In genomic region chr13:30145709-30146367, GRCh38 we compare ENCODE assay signal across 10 cellular contexts.
A peak's percentile ranks its signal among the peaks of the same experiment; 100 is the strongest.
DNase-seq lines count a peak whose midpoint lies in the region; ATAC-seq, FAIRE-seq and TF ChIP-seq lines count a peak whose summit lies in the region.
"Had no signal": no experiment of that assay in that cellular context is flagged by ENCODE, and none has a peak within 500 bp of the region (broad histone marks: within the 10 kb centered on the region; RNA-seq: fewer than 3 reads in every experiment).

No MANE protein-coding gene starts in this region.

- peak overlapping the region; percentile 84 to 97 for H3K27ac Mint-ChIP-seq in activated naive CD4-positive, alpha-beta T cell treated with anti-CD3 and anti-CD28 coated beads, Interleukin-2, amount 50 U/mL, for 72 hours
- no peak overlapping the region for H3K27ac Mint-ChIP-seq in progenitor cell of endocrine pancreas

- DNase-seq in GM12891 (ENCODE audit: insufficient read length, low spot score) = no peak
- peak in 1 of 2 donors; percentile 54 for DNase-seq in activated naive CD4-positive, alpha-beta T cell treated with anti-CD3 and anti-CD28 coated beads, Interleukin-2, amount 50 U/mL, for 72 hours (ENCODE audit: low spot score in 2 of 2)
- no peak for DNase-seq in RCC 7860 (ENCODE audit: low spot score)
- DNase-seq in progenitor cell of endocrine pancreas (ENCODE audit: low spot score, unreplicated experiment) = no peak
- no peak for DNase-seq in NCI-H187 treated with DMSO at 0.1 percent for 48 hours (lab: John Stamatoyannopoulos, UW)
- DNase-seq: sigmoid colon had no signal

- peaks cover 6% of the 10 kb centered on the region for H3K4me1 Mint-ChIP-seq in progenitor cell of endocrine pancreas (ENCODE audit: low read depth)

- peak; percentile 43 for ATAC-seq in GM19328 (IDR thresholded peaks at IDR 0.05; ENCODE audit: unreplicated experiment)
- ATAC-seq in HG03045 (IDR thresholded peaks at IDR 0.05; ENCODE audit: unreplicated experiment) = peak; percentile 60
- peak; percentile 74 to 88 for ATAC-seq in activated naive CD4-positive, alpha-beta T cell treated with anti-CD3 and anti-CD28 coated beads, Interleukin-2, amount 50 U/mL, for 72 hours
- no peak for ATAC-seq in GM19452 (IDR thresholded peaks at IDR 0.05; ENCODE audit: unreplicated experiment)

- TF ChIP-seq CTCF in progenitor cell of endocrine pancreas (IDR thresholded peaks at IDR 0.05; ENCODE audit: unreplicated experiment) = no peak

- peaks cover 14% of the 10 kb centered on the region for H3K27me3 Mint-ChIP-seq in progenitor cell of endocrine pancreas

- H3K36me3 Mint-ChIP-seq in activated naive CD4-positive, alpha-beta T cell treated with anti-CD3 and anti-CD28 coated beads, Interleukin-2, amount 50 U/mL, for 72 hours = peaks cover 8 to 18% of the 10 kb centered on the region in 2 donors
- no peaks in the 10 kb centered on the region for H3K36me3 Mint-ChIP-seq in progenitor cell of endocrine pancreas (ENCODE audit: insufficient read depth)

- no peak for TF ChIP-seq POLR2A in GM12891 (IDR thresholded peaks at IDR 0.05; ENCODE audit: low read depth, low read length)

- H3K4me3 Mint-ChIP-seq in progenitor cell of endocrine pancreas (ENCODE audit: low read depth) = no peak overlapping the region

- peaks cover 0 to 6% of the 10 kb centered on the region in 2 donors for H3K9me3 Mint-ChIP-seq in activated naive CD4-positive, alpha-beta T cell treated with anti-CD3 and anti-CD28 coated beads, Interleukin-2, amount 50 U/mL, for 72 hours
- H3K9me3 Mint-ChIP-seq in progenitor cell of endocrine pancreas (ENCODE audit: low read depth) = no peaks in the 10 kb centered on the region

- FAIRE-seq in GM12891 (lab: Jason Lieb, UNC) (peak; percentile 69), RCC 7860 (lab: Jason Lieb, UNC) (no peak)
- FAIRE-seq: endothelial cell of umbilical vein had no signal

TF ChIP-seq in GM12891, 5 proteins besides CTCF, POLR2A, EP300 and RAD21:
- TF ChIP-seq POU2F2 (IDR thresholded peaks at IDR 0.05; ENCODE audit: low read depth, low read length) = no peak
- TF ChIP-seq TAF1 (IDR thresholded peaks at IDR 0.05; ENCODE audit: low read depth, low read length) = no peak; the same call in 1 of the 2 replicates
- TF ChIP-seq POLR2AphosphoS5 (IDR thresholded peaks at IDR 0.05; ENCODE audit: low read depth, low read length) = no peak
- TF ChIP-seq PAX5 (IDR thresholded peaks at IDR 0.05; ENCODE audit: insufficient read depth, low read length, severe bottlenecking) = no peak
- TF ChIP-seq SPI1 (IDR thresholded peaks at IDR 0.05; ENCODE audit: low read depth, low read length) = no peak
TF ChIP-seq in GM12891: peak in this region for 0.
